Comparison of ENCODE assay signal across 8 cellular contexts in genomic region chr7:90597527-90597871, GRCh38. TPM values are rescaled to one million over a fixed set of nuclear protein-coding genes. Genes with fewer than 3 reads are reported as not detected.
A peak's percentile ranks its signal among the peaks of the same experiment; 100 is the strongest.
DNase-seq lines count a peak whose midpoint lies in the region; ATAC-seq and TF ChIP-seq lines count a peak whose summit lies in the region.

No MANE protein-coding gene starts in this region.

- peaks cover 31% of the 10 kb centered on the region for H4K20me1 ChIP-seq in SK-N-SH (ENCODE audit: insufficient read depth)

- no peak for DNase-seq in GM06990 (ENCODE audit: extremely low read depth, insufficient read length)
- DNase-seq in SK-N-SH: no peak
- no peak for DNase-seq in fibroblast of villous mesenchyme (ENCODE audit: low read depth)
- DNase-seq in sciatic nerve (ENCODE audit: low spot score): no peak
- no peak for DNase-seq in EL
- DNase-seq in NCI-H128 (lab: John Stamatoyannopoulos, UW; ENCODE audit: unreplicated experiment): no peak

- no peak for TF ChIP-seq EP300 in SK-N-SH (IDR thresholded peaks at IDR 0.05; ENCODE audit: borderline replicate concordance in 1 of 2, low read depth in 1 of 2, low read length in 1 of 2)

- TF ChIP-seq CTCF in GM06990 (IDR thresholded peaks at IDR 0.05; ENCODE audit: insufficient read depth, low read length, poor library complexity, severe bottlenecking) (no peak), SK-N-SH (IDR thresholded peaks at IDR 0.05) (no peak), fibroblast of villous mesenchyme (IDR thresholded peaks at IDR 0.05; ENCODE audit: insufficient read depth, low read depth, low read length) (no peak)

- peak overlapping the region; percentile 90 for H3K9ac ChIP-seq in SK-N-SH

- peak overlapping the region; percentile 86 for H3K4me2 ChIP-seq in SK-N-SH

- H3K27ac ChIP-seq in SK-N-SH (ENCODE audit: low read depth in 2 of 2, low read length in 1 of 2): peak overlapping the region in 1 of 2 experiments; percentile 85; a peak in 1 of 4 replicates

- TF ChIP-seq RAD21 in SK-N-SH (IDR thresholded peaks at IDR 0.05; ENCODE audit: low read length): no peak

- H3K79me2 ChIP-seq in SK-N-SH (ENCODE audit: insufficient read depth): peaks cover 62% of the 10 kb centered on the region

- ATAC-seq in sciatic nerve (peak; percentile 2), HG02763 (IDR thresholded peaks at IDR 0.05; ENCODE audit: unreplicated experiment) (no peak), GM21515 (IDR thresholded peaks at IDR 0.05; ENCODE audit: unreplicated experiment) (no peak)

- intact Hi-C loops in sciatic nerve (cut with DNase I): no loop called here

- H3K4me3 ChIP-seq in GM06990 (replicated peaks; ENCODE audit: low read depth, low read length) (peak overlapping the region; percentile 68), SK-N-SH (ENCODE audit: low read depth in 2 of 2, low read length in 1 of 2) (peak overlapping the region; percentile 96 to 99), fibroblast of villous mesenchyme (ENCODE audit: low read depth, low read length) (peak overlapping the region; percentile 82)

- WGBS in SK-N-SH (ENCODE audit: low lambda C conversion rate): 25% methylated on average over 4 of the region's 4 CpGs

- H3K36me3 ChIP-seq in GM06990 (ENCODE audit: control insufficient read depth, insufficient read depth, low read length) (no peaks in the 10 kb centered on the region), SK-N-SH (replicated peaks in 1 of 2; ENCODE audit: control insufficient read depth in 1 of 2, insufficient read depth in 2 of 2, low read length in 1 of 2) (no peaks in the 10 kb centered on the region)

- H3F3A ChIP-seq in SK-N-SH (replicated peaks; ENCODE audit: insufficient read depth): peaks cover 25% of the 10 kb centered on the region

- H3K9me2 ChIP-seq in SK-N-SH: no peaks in the 10 kb centered on the region

- POLR2A ChIA-PET in SK-N-SH (lab: Yijun Ruan, JAX): no interaction called here

- H3K4me1 ChIP-seq in SK-N-SH (ENCODE audit: control insufficient read depth in 1 of 2, insufficient read depth in 2 of 2, low read depth in 1 of 2, low read length in 1 of 2): peaks cover 11 to 32% of the 10 kb centered on the region in 2 experiments

- H2AFZ ChIP-seq in SK-N-SH (ENCODE audit: low read depth): 0 out of 2 replicates have a peak overlapping the region, but pooled peaks have one; percentile 69

- H3K27me3 ChIP-seq in GM06990 (replicated peaks; ENCODE audit: control insufficient read depth, insufficient read depth, low read length) (peaks cover 2% of the 10 kb centered on the region), SK-N-SH (ENCODE audit: insufficient read depth) (no peaks in the 10 kb centered on the region)

- CTCF ChIA-PET in SK-N-SH (lab: Yijun Ruan, JAX): interaction anchor here (0.7 to 5.3 kb wide), 13 partner anchors 9 to 438 kb away, joined by 3 to 44 read pairs (median 12); partner anchors contain the start of gene GTPBP10

- no peaks in the 10 kb centered on the region for H3K9me3 ChIP-seq in SK-N-SH

TF ChIP-seq in SK-N-SH, 30 proteins besides CTCF, POLR2A, EP300 and RAD21:
- TF ChIP-seq ZBTB33 (IDR thresholded peaks at IDR 0.05; ENCODE audit: borderline replicate concordance, low read depth) (no peak), EZH2phosphoT487 (IDR thresholded peaks at IDR 0.05; ENCODE audit: borderline replicate concordance, low read depth) (no peak), SIN3A (IDR thresholded peaks at IDR 0.05; ENCODE audit: borderline replicate concordance, low read depth, low read length) (no peak), SMC3 (IDR thresholded peaks at IDR 0.05; ENCODE audit: low read depth, low read length) (no peak), PBX3 (IDR thresholded peaks at IDR 0.05) (no peak), JUND (IDR thresholded peaks at IDR 0.05) (no peak), FOXJ3 (CRISPR knock-in tag; IDR thresholded peaks at IDR 0.05) (no peak), RCOR1 (IDR thresholded peaks at IDR 0.05; ENCODE audit: low read length) (no peak), YY1 (IDR thresholded peaks at IDR 0.05; ENCODE audit: low read depth) (no peak), USF1 (IDR thresholded peaks at IDR 0.05; ENCODE audit: borderline replicate concordance, low read depth) (no peak), CHD2 (IDR thresholded peaks at IDR 0.05; ENCODE audit: low read length, partially characterized antibody) (no peak), MEF2A (IDR thresholded peaks at IDR 0.05; ENCODE audit: borderline replicate concordance, low read depth) (no peak), FOSL2 (IDR thresholded peaks at IDR 0.05; ENCODE audit: borderline replicate concordance, low read depth) (no peak), MAX (IDR thresholded peaks at IDR 0.05; ENCODE audit: low read depth) (no peak), RXRA (IDR thresholded peaks at IDR 0.05; ENCODE audit: borderline replicate concordance, low read depth) (no peak), RFX5 (IDR thresholded peaks at IDR 0.05; ENCODE audit: low read length) (no peak), GABPA (IDR thresholded peaks at IDR 0.05; ENCODE audit: low read depth) (no peak), ELF1 (IDR thresholded peaks at IDR 0.05) (no peak), NFIC (IDR thresholded peaks at IDR 0.05; ENCODE audit: borderline replicate concordance) (no peak)

RNA-seq across cellular contexts. Expression of gene CDK14, which starts 1.4 kb away (rescaled TPM):
- 13.9 and 15.6 TPM in 2 replicates for polyA plus RNA-seq in SK-N-SH (2012; rRNA removed)
- 21.5 and 23.1 TPM in 2 replicates for polyA plus RNA-seq in SK-N-SH (2012; cell fraction: cytosol; rRNA removed)
- 7.3 and 13.4 TPM in 2 replicates for polyA plus RNA-seq in SK-N-SH (2012; cell fraction: nucleus; rRNA removed)
- total RNA-seq in fibroblast of villous mesenchyme (29.0 and 41.0 TPM in 2 replicates), sciatic nerve (79.4 TPM)
